ENCODE assay signal across 10 cellular contexts in the genomic region with DNA sequence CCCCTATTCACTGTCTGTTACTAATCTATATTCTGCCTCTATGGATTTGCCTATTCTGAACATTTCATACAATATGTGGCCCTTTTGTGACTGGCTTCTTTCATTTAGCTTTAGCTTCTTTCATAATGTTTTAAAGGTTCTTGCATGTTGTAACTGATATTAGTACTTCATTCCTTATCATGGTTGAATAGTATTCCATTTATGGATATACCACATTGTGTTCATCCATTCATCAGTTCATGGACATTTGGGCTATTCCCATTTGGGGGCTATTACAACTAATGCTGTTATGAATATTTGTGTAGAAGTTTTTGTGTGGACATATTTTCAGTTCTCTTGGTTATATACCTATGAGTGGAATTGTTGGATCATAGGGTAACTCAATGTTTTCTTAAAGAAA.
"Had no signal": no experiment of that assay in that cellular context is flagged by ENCODE, and none has a peak within 500 bp of the region (broad histone marks: within the 10 kb centered on the region; RNA-seq: fewer than 3 reads in every experiment).

No MANE protein-coding gene starts in this region.

- H3K27ac ChIP-seq: GM23248, HL-60 had no signal

- H3K9me3 Mint-ChIP-seq: HFFc6 had no signal

- H3K4me3 ChIP-seq: GM23248 had no signal

- H3K36me3 Mint-ChIP-seq: IgD-negative memory B cell had no signal

- H3K4me3 Mint-ChIP-seq: H9, HFFc6, IgD-negative memory B cell had no signal

- H3K27ac Mint-ChIP-seq: H9, HFFc6, IgD-negative memory B cell had no signal

- FAIRE-seq: H54, HepG2 had no signal

- ATAC-seq: HepG2 had no signal

- DNase-seq: GOT3, H9, HCEC 1CT, KG1 had no signal

- H3K9ac ChIP-seq: GM23248 had no signal

- H2AFZ ChIP-seq: GM23248 had no signal
